ENCODE assay signal across 8 cellular contexts in the genomic region with DNA sequence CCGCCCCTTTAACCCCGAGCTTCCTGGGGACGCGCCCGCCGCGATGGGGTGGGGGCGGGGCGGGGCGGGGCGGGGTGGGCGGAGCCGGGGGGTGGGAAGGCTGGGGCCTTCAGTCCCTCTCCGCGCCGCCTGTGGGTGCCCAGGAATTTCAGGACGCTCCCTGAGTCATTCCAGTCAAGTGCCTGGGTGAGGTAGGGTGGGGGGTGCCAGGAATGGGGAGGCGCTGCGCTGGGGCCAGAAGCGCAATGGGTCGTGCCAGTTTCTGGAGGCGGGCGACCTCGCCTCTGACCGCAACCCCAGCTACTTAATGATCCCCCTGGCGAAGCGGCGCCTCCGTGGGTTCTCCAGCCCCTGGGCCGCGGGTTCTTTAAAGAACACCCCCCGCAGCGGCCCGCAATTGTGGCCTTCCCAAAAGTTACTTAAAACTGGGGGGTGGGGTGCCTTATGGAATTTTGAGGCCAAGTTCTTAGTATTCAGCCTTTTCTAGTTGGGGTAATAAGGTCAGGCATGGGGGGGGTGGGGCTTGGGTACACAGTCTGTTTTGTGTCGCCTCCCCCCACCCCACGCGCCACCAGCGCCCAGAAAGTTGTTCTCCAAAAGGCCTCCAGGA. TPM values are rescaled to one million over a fixed set of nuclear protein-coding genes. Genes with fewer than 3 reads are reported as not detected.
DNase-seq lines count a peak whose midpoint lies in the region; ATAC-seq and TF ChIP-seq lines count a peak whose summit lies in the region.

No MANE protein-coding gene starts in this region.

- no peak overlapping the region for H3K27ac Mint-ChIP-seq in activated T-helper 1 cell treated with anti-CD3 and anti-CD28 coated beads, Interleukin-12 subunit alpha, Interleukin-12 subunit beta, Interleukin-2, Interleukin-4 antibody, amounts not matched to agents 30 ng/mL and 10 ng/mL and 1 ng/mL, durations not matched to agents 14 hours and 24 hours and 36 hours

- peak overlapping the region; percentile 67 for H3K4me3 Mint-ChIP-seq in activated T-helper 1 cell treated with anti-CD3 and anti-CD28 coated beads, Interleukin-12 subunit alpha, Interleukin-12 subunit beta, Interleukin-2, Interleukin-4 antibody, amounts not matched to agents 30 ng/mL and 10 ng/mL and 1 ng/mL, durations not matched to agents 14 hours and 24 hours and 36 hours

- H3K27me3 ChIP-seq in osteoblast (ENCODE audit: insufficient read depth, low read length) = no peaks in the 10 kb centered on the region

- peak overlapping the region; percentile 82 for H3K4me2 ChIP-seq in osteoblast (ENCODE audit: insufficient read depth, low read length)

- H3K9me3 ChIP-seq in osteoblast (ENCODE audit: low read depth, low read length) = no peaks in the 10 kb centered on the region

- intact Hi-C loops in activated T-helper 1 cell treated with anti-CD3 and anti-CD28 coated beads, Interleukin-12 subunit alpha, Interleukin-12 subunit beta, Interleukin-2, Interleukin-4 antibody, amounts not matched to agents 30 ng/mL and 10 ng/mL and 1 ng/mL, durations not matched to agents 14 hours and 24 hours and 36 hours (cut with micrococcal nuclease) = loop anchor here (2.0 to 10.0 kb wide), 3 partner anchors 305 to 497 kb away; partner anchors contain the start of gene CIBAR2

- no peaks in the 10 kb centered on the region for H3K9me3 Mint-ChIP-seq in activated T-helper 1 cell treated with anti-CD3 and anti-CD28 coated beads, Interleukin-12 subunit alpha, Interleukin-12 subunit beta, Interleukin-2, Interleukin-4 antibody, amounts not matched to agents 30 ng/mL and 10 ng/mL and 1 ng/mL, durations not matched to agents 14 hours and 24 hours and 36 hours

- peaks cover 4% of the 10 kb centered on the region for H3K36me3 ChIP-seq in osteoblast (ENCODE audit: insufficient read depth, low read length)

- peaks cover 65% of the 10 kb centered on the region for H3K79me2 ChIP-seq in osteoblast (ENCODE audit: insufficient read depth, low read length)

- peaks cover 38% of the 10 kb centered on the region for H3K4me1 Mint-ChIP-seq in activated T-helper 1 cell treated with anti-CD3 and anti-CD28 coated beads, Interleukin-12 subunit alpha, Interleukin-12 subunit beta, Interleukin-2, Interleukin-4 antibody, amounts not matched to agents 30 ng/mL and 10 ng/mL and 1 ng/mL, durations not matched to agents 14 hours and 24 hours and 36 hours (ENCODE audit: low read depth)

- H3K36me3 Mint-ChIP-seq in activated T-helper 1 cell treated with anti-CD3 and anti-CD28 coated beads, Interleukin-12 subunit alpha, Interleukin-12 subunit beta, Interleukin-2, Interleukin-4 antibody, amounts not matched to agents 30 ng/mL and 10 ng/mL and 1 ng/mL, durations not matched to agents 14 hours and 24 hours and 36 hours (ENCODE audit: low read depth) = no peaks in the 10 kb centered on the region

- peaks cover 63% of the 10 kb centered on the region for H4K20me1 ChIP-seq in osteoblast (ENCODE audit: insufficient read depth, low read length)

- ATAC-seq in HG02798 (IDR thresholded peaks at IDR 0.05; ENCODE audit: poor library complexity, unreplicated experiment) = no peak

- H2AFZ ChIP-seq in osteoblast (ENCODE audit: low read length) = no peak overlapping the region

- peaks cover 19% of the 10 kb centered on the region for H3K27me3 Mint-ChIP-seq in activated T-helper 1 cell treated with anti-CD3 and anti-CD28 coated beads, Interleukin-12 subunit alpha, Interleukin-12 subunit beta, Interleukin-2, Interleukin-4 antibody, amounts not matched to agents 30 ng/mL and 10 ng/mL and 1 ng/mL, durations not matched to agents 14 hours and 24 hours and 36 hours (ENCODE audit: insufficient read depth)

- DNase-seq in AG09319 (ENCODE audit: extremely low read depth, low read depth) (peak; percentile 67), NCI-H510A treated with DMSO at 0.1 percent for 48 hours (lab: John Stamatoyannopoulos, UW) (peak; percentile 83), globus pallidus (ENCODE audit: low spot score) (peak; percentile 15), osteoblast (ENCODE audit: insufficient read length, low spot score, missing footprints) (peak; percentile 100), Ammon's horn (ENCODE audit: low spot score) (no peak)
- no peak for DNase-seq in activated T-helper 1 cell treated with anti-CD3 and anti-CD28 coated beads, Interleukin-12 subunit alpha, Interleukin-12 subunit beta, Interleukin-2, Interleukin-4 antibody, amounts not matched to agents 30 ng/mL and 10 ng/mL and 1 ng/mL, durations not matched to agents 14 hours and 24 hours and 36 hours (ENCODE audit: low spot score)

- peaks cover 33% of the 10 kb centered on the region for H3K4me1 ChIP-seq in osteoblast (ENCODE audit: insufficient read depth, low read length)

- TF ChIP-seq CTCF in AG09319 (IDR thresholded peaks at IDR 0.05; ENCODE audit: low read depth, low read length) (no peak), GM12875 (IDR thresholded peaks at IDR 0.05; ENCODE audit: borderline replicate concordance, insufficient read depth, low read depth, low read length) (no peak), osteoblast (IDR thresholded peaks at IDR 0.05; ENCODE audit: extremely low read depth, low read depth, low read length) (no peak)

- H3K4me3 ChIP-seq in GM12875 (ENCODE audit: low read depth, low read length) (peak overlapping the region; percentile 80), osteoblast (ENCODE audit: insufficient read depth, low read length) (peak overlapping the region; percentile 78)

- peak overlapping the region; percentile 89 for H3K27ac ChIP-seq in osteoblast (ENCODE audit: low read depth, low read length)

RNA-seq across cellular contexts. Expression of gene GSE1, which starts 0.8 kb away (rescaled TPM):
- 35.2 and 35.3 TPM in 2 replicates for total RNA-seq in activated T-helper 1 cell treated with anti-CD3 and anti-CD28 coated beads, Interleukin-12 subunit alpha, Interleukin-12 subunit beta, Interleukin-2, Interleukin-4 antibody, amounts not matched to agents 30 ng/mL and 10 ng/mL and 1 ng/mL, durations not matched to agents 14 hours and 24 hours and 36 hours
- total RNA-seq in osteoblast = 49.6 and 55.7 TPM in 2 replicates

Comparison
In these comparisons a context has a peak if more than half of its experiments do, and no peak if none do; other contexts are left out.
1. DNase-seq: peak in AG09319 (single experiment), NCI-H510A treated with DMSO at 0.1 percent for 48 hours (single experiment), globus pallidus (single experiment) and osteoblast (single experiment); none in activated T-helper 1 cell treated with anti-CD3 and anti-CD28 coated beads, Interleukin-12 subunit alpha, Interleukin-12 subunit beta, Interleukin-2, Interleukin-4 antibody, amounts not matched to agents 30 ng/mL and 10 ng/mL and 1 ng/mL, durations not matched to agents 14 hours and 24 hours and 36 hours (single experiment) and Ammon's horn (single experiment).